16 cellular contexts compared by ENCODE assay signal in the genomic region with DNA sequence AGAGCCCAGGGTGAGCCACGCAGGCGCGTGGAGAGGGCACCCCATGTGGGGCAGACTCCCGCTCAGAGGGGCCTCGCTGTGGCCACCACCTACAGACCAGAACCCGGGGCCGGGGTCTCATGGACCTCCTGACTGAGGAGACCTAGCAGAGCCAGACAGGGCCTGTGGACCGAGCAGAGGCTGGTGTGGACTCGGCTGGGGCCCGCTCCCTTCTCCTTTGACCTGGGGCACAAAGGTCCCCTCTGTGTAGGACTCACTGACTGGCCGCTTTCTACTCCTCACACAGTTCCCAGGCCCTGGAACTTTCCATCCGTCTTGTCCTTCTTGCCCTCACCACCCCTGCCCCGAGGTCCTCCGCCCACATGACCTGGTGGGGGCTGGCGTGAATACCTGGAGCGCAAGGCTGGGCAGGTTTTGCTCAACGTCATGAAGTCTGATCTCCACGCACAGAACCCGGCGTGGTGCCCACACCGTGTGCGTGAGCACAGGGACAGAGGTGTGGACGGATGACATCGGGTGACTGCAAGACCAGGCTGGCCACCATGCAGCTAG. TPM values are rescaled to one million over a fixed set of nuclear protein-coding genes. Genes with fewer than 3 reads are reported as not detected.
DNase-seq lines count a peak whose midpoint lies in the region; ATAC-seq and TF ChIP-seq lines count a peak whose summit lies in the region.
"Had no signal": no experiment of that assay in that cellular context is flagged by ENCODE, and none has a peak within 500 bp of the region (broad histone marks: within the 10 kb centered on the region; RNA-seq: fewer than 3 reads in every experiment).

No MANE protein-coding gene starts in this region.

- H3F3A ChIP-seq in smooth muscle cell (ENCODE audit: low read depth), result no peaks in the 10 kb centered on the region

- H3K79me2 ChIP-seq in smooth muscle cell (ENCODE audit: low read depth), result no peaks in the 10 kb centered on the region

- no peak overlapping the region for H3K4me2 ChIP-seq in smooth muscle cell

- DNase-seq in Right ventricle myocardium inferior (ENCODE audit: missing footprints), result peak; percentile 66
- DNase-seq in left cardiac atrium, result no peak
- DNase-seq in chondrocyte (ENCODE audit: low spot score), result peak; percentile 92
- peak; percentile 43 for DNase-seq in lower lobe of right lung
- DNase-seq in spleen, result peak; percentile 70
- DNase-seq in ascending aorta (ENCODE audit: low spot score in 2 of 2), result no peak
- no peak for DNase-seq in GOT3 (lab: John Stamatoyannopoulos, UW)
- DNase-seq in smooth muscle cell (lab: John Stamatoyannopoulos, UW; ENCODE audit: unreplicated experiment), result no peak
- DNase-seq: HCEC 1CT, NCI-H1417 treated with DMSO at 0.1 percent for 48 hours, NCI-H1930, NCI-H748 treated with DMSO at 0.1 percent for 48 hours had no signal

- H3K27me3 ChIP-seq in lower lobe of right lung (ENCODE audit: low read depth) (peaks cover 72% of the 10 kb centered on the region), spleen (replicated peaks in 1 of 7) (peaks cover 0 to 83% (median 9%) of the 10 kb centered on the region in 7 donors), ascending aorta (no peaks in the 10 kb centered on the region), smooth muscle cell (ENCODE audit: low read depth) (no peaks in the 10 kb centered on the region)

- no peak overlapping the region for H2AFZ ChIP-seq in smooth muscle cell (ENCODE audit: low read depth)

- no peaks in the 10 kb centered on the region for H3K36me3 Mint-ChIP-seq in chondrocyte (ENCODE audit: low read depth)
- H3K36me3 Mint-ChIP-seq: CD8-positive, alpha-beta T cell had no signal

- intact Hi-C loops in Right ventricle myocardium inferior (cut with DNase I), result no loop called here
- intact Hi-C loops in left cardiac atrium (cut with DNase I), result no loop called here
- intact Hi-C loops in lower lobe of right lung (cut with DNase I), result no loop called here
- intact Hi-C loops in spleen (cut with DNase I; ENCODE audit: low total_unique reads), result no loop called here
- intact Hi-C loops in ascending aorta (cut with DNase I), result no loop called here

- H3K36me3 ChIP-seq in lower lobe of right lung (no peaks in the 10 kb centered on the region), spleen (no peaks in the 10 kb centered on the region), ascending aorta (no peaks in the 10 kb centered on the region), smooth muscle cell (ENCODE audit: low read depth) (no peaks in the 10 kb centered on the region)

- no peak overlapping the region for H3K4me3 ChIP-seq in lower lobe of right lung
- no peak overlapping the region for H3K4me3 ChIP-seq in spleen
- no peak overlapping the region for H3K4me3 ChIP-seq in ascending aorta
- no peak overlapping the region for H3K4me3 ChIP-seq in smooth muscle cell

- peaks cover 3% of the 10 kb centered on the region for H3K9me3 Mint-ChIP-seq in chondrocyte (ENCODE audit: low read depth)

- no peak overlapping the region for H3K27ac Mint-ChIP-seq in chondrocyte (ENCODE audit: unreplicated experiment)
- H3K27ac Mint-ChIP-seq: B cell; CD8-positive, alpha-beta T cell had no signal

- H3K27me3 Mint-ChIP-seq in chondrocyte (ENCODE audit: low read depth), result peaks cover 26% of the 10 kb centered on the region

- H3K27ac ChIP-seq in lower lobe of right lung (no peak overlapping the region), spleen (no peak overlapping the region), ascending aorta (no peak overlapping the region), smooth muscle cell (ENCODE audit: low read depth) (no peak overlapping the region)
- H3K27ac ChIP-seq: 22Rv1, RWPE1 had no signal

- no peak for TF ChIP-seq CTCF in chondrocyte (IDR thresholded peaks at IDR 0.05)
- TF ChIP-seq CTCF in lower lobe of right lung (IDR thresholded peaks at IDR 0.05), result no peak
- no peak for TF ChIP-seq CTCF in spleen (IDR thresholded peaks at IDR 0.05 in 8 of 11, conservative IDR thresholded peaks at IDR 0.05 in 3 of 11)
- no peak for TF ChIP-seq CTCF in ascending aorta (IDR thresholded peaks at IDR 0.05)
- no peak for TF ChIP-seq CTCF in smooth muscle cell (IDR thresholded peaks at IDR 0.05; ENCODE audit: borderline replicate concordance, insufficient read depth, poor library complexity, severe bottlenecking)

- no peak overlapping the region for H3K4me3 Mint-ChIP-seq in chondrocyte (ENCODE audit: unreplicated experiment)
- H3K4me3 Mint-ChIP-seq: B cell; CD8-positive, alpha-beta T cell had no signal

- no peaks in the 10 kb centered on the region for H3K9me3 ChIP-seq in lower lobe of right lung
- no peaks in the 10 kb centered on the region for H3K9me3 ChIP-seq in spleen
- no peaks in the 10 kb centered on the region for H3K9me3 ChIP-seq in ascending aorta
- H3K9me3 ChIP-seq in smooth muscle cell (replicated peaks; ENCODE audit: low read depth), result no peaks in the 10 kb centered on the region

- no peak overlapping the region for H3K9ac ChIP-seq in smooth muscle cell (ENCODE audit: low read depth)

- H3K4me1 ChIP-seq in lower lobe of right lung (no peaks in the 10 kb centered on the region), spleen (peaks cover 0 to 23% (median 6%) of the 10 kb centered on the region in 6 donors), ascending aorta (no peaks in the 10 kb centered on the region), smooth muscle cell (ENCODE audit: low read depth) (no peaks in the 10 kb centered on the region)

- no peaks in the 10 kb centered on the region for H3K4me1 Mint-ChIP-seq in chondrocyte (ENCODE audit: low read depth)

- WGBS in spleen, 5 donors, result 88 to 90% (median 89%) methylated on average over 17 to 24 of the region's 24 CpGs
- 93% methylated on average over 23 of the region's 24 CpGs for WGBS in smooth muscle cell (ENCODE audit: low lambda C conversion rate)

- no peaks in the 10 kb centered on the region for H4K20me1 ChIP-seq in smooth muscle cell (ENCODE audit: low read depth)

- ATAC-seq in Right ventricle myocardium inferior, result no peak
- no peak for ATAC-seq in left cardiac atrium
- ATAC-seq in lower lobe of right lung, result no peak
- ATAC-seq: CD8-positive, alpha-beta T cell had no signal

- TF ChIP-seq POLR2A in spleen (IDR thresholded peaks at IDR 0.05), result no peak

RNA-seq across cellular contexts. Expression of a gene that starts 44.7 kb away (rescaled TPM):
- total RNA-seq in Right ventricle myocardium inferior (17.0 TPM), left cardiac atrium (10 to 100 TPM; 14.9 to 16.2 TPM), chondrocyte (19.5 to 24.4 TPM (median 20.8 TPM) in 3 replicates), lower lobe of right lung (31.7 TPM), spleen (10 to 100 TPM; 39.9 to 68.1 (median 50.0) TPM), ascending aorta (5.2 TPM), smooth muscle cell (13.6 and 15.1 TPM in 2 replicates)
- polyA plus RNA-seq in spleen (10 to 100 TPM; 35.4 to 50.2 (median 45.9) TPM), smooth muscle cell (13.6 and 15.5 TPM in 2 replicates)

Comparison
In these comparisons a context has a peak if more than half of its experiments do, and no peak if none do; other contexts are left out.
1. DNase-seq: peak in Right ventricle myocardium inferior (single experiment), chondrocyte (single experiment), lower lobe of right lung (single experiment) and spleen (single experiment); none in left cardiac atrium (single experiment), ascending aorta (0 of 2), GOT3 (single experiment) and smooth muscle cell (single experiment).